ENCODE assay signal across 10 cellular contexts in genomic region chr11:68542617-68543016, GRCh38.
DNase-seq lines count a peak whose midpoint lies in the region; ATAC-seq, FAIRE-seq and TF ChIP-seq lines count a peak whose summit lies in the region.
"Had no signal": no experiment of that assay in that cellular context is flagged by ENCODE, and none has a peak within 500 bp of the region (broad histone marks: within the 10 kb centered on the region; RNA-seq: fewer than 3 reads in every experiment).

No MANE protein-coding gene starts in this region.

- DNase-seq in HS-27A (ENCODE audit: low read depth) = peak; percentile 27
- peak; percentile 82 for DNase-seq in bronchial epithelial cell (ENCODE audit: low read depth)
- DNase-seq in RPMI8226 = no peak
- DNase-seq in WERI-Rb-1 = no peak
- no peak for DNase-seq in NCI-H1105 treated with DMSO at 0.1 percent for 48 hours (lab: John Stamatoyannopoulos, UW)
- DNase-seq: NCI-H524, psoas muscle had no signal

- H2AFZ ChIP-seq in ACC112 (ENCODE audit: low read length, unreplicated experiment) = no peak overlapping the region

- peaks cover 32% of the 10 kb centered on the region for H3K36me3 ChIP-seq in ACC112 (ENCODE audit: insufficient read depth, low read length)
- H3K36me3 ChIP-seq in bronchial epithelial cell (ENCODE audit: control insufficient read depth, insufficient read depth, low read length) = peaks cover 7% of the 10 kb centered on the region
- H3K36me3 ChIP-seq in mesodermal cell (ENCODE audit: control insufficient read depth, insufficient read depth, low read length) = peaks cover 84% of the 10 kb centered on the region
- peaks cover 85% of the 10 kb centered on the region for H3K36me3 ChIP-seq in WERI-Rb-1

- H3K4me1 ChIP-seq in ACC112 (ENCODE audit: control insufficient read depth, insufficient read depth, low read length, unreplicated experiment) = peaks cover 36% of the 10 kb centered on the region
- peaks cover 25% of the 10 kb centered on the region for H3K4me1 ChIP-seq in mesodermal cell (ENCODE audit: control insufficient read depth, insufficient read depth, low read length, poor library complexity, severe bottlenecking)

- H3K27ac ChIP-seq in ACC112 (ENCODE audit: low read depth, low read length) = peak overlapping the region; percentile 56
- H3K27ac ChIP-seq in mesodermal cell (ENCODE audit: low read depth, low read length, severe bottlenecking) = peak overlapping the region; percentile 46
- no peak overlapping the region for H3K27ac ChIP-seq in WERI-Rb-1

- H3K79me2 ChIP-seq in ACC112 (ENCODE audit: control insufficient read depth, insufficient read depth, low read length, unreplicated experiment) = peaks cover 50% of the 10 kb centered on the region

- H3K9me3 ChIP-seq in mesodermal cell (ENCODE audit: control insufficient read depth, low read length) (no peaks in the 10 kb centered on the region), WERI-Rb-1 (ENCODE audit: severe bottlenecking) (no peaks in the 10 kb centered on the region)
- H3K9me3 ChIP-seq: psoas muscle had no signal

- no peak for TF ChIP-seq CTCF in bronchial epithelial cell (IDR thresholded peaks at IDR 0.05; ENCODE audit: insufficient read depth, low read length, severe bottlenecking)
- no peak for TF ChIP-seq CTCF in WERI-Rb-1 (IDR thresholded peaks at IDR 0.05; ENCODE audit: low read depth, low read length)

- WGBS in mesodermal cell (ENCODE audit: insufficient coverage in 2 of 2), 2 experiments = 100% methylated on average over 4 of the region's 5 CpGs; no CpG with 5 or more reads in 1 of the 2 experiments

- FAIRE-seq in bronchial epithelial cell (lab: Jason Lieb, UNC) = no peak

- H3K27me3 ChIP-seq in ACC112 (ENCODE audit: insufficient read depth, low read length) = no peaks in the 10 kb centered on the region
- no peaks in the 10 kb centered on the region for H3K27me3 ChIP-seq in bronchial epithelial cell (ENCODE audit: control insufficient read depth, insufficient read depth, low read length)
- H3K27me3 ChIP-seq in WERI-Rb-1 (ENCODE audit: insufficient read depth, low read depth, severe bottlenecking) = no peaks in the 10 kb centered on the region

- no peak for ATAC-seq in GM21390 (IDR thresholded peaks at IDR 0.05; ENCODE audit: unreplicated experiment)

- H3K4me3 ChIP-seq in ACC112 (ENCODE audit: low read depth, low read length) = no peak overlapping the region
- H3K4me3 ChIP-seq in bronchial epithelial cell (ENCODE audit: low read depth, low read length) = no peak overlapping the region
- no peak overlapping the region for H3K4me3 ChIP-seq in mesodermal cell (ENCODE audit: extremely low read depth, insufficient read depth, low read length, poor library complexity, severe bottlenecking)
- H3K4me3 ChIP-seq in WERI-Rb-1 (ENCODE audit: low read depth, low read length) = no peak overlapping the region
- H3K4me3 ChIP-seq: psoas muscle had no signal

Comparison
In these comparisons a context has a peak if more than half of its experiments do, and no peak if none do; other contexts are left out.
1. DNase-seq: peak in HS-27A (single experiment) and bronchial epithelial cell (single experiment); none in RPMI8226 (single experiment), WERI-Rb-1 (single experiment) and NCI-H1105 treated with DMSO at 0.1 percent for 48 hours (single experiment).